1 cellular context compared by ENCODE assay signal in the genomic region with DNA sequence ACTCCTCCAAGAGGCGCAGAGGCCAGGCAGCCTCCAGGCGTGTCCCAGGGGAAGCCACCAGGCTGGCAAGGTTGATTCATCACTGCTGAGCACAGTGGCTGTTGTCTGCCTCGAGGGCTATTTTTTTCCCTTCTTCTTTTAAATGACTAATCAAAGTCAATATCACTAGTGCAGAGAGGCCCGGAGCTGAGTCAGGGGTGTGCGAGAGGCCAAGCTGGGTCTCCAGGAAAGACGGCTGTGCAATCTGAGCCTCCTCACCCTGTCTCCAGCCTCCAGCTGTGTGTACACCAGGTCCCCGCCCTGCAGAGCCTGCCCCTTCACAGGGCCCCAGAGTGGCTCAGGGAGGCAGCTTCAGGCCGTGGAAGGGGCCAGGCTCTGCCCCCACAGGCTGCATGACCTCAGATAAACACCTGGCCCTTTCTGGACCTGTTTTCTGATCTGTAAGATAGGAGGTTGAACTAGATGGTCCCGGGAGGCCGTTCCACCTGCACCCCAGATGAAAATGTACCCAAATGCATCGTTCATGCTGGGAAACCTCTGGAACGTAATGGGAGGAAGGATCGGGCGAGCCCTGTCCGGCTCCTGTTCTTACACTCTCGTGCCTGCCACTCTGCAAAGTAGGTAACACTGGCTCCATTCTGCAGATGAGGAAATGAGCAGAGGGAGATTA.
A peak's percentile ranks its signal among the peaks of the same experiment; 100 is the strongest.
TF ChIP-seq lines count a peak whose summit lies in the region.

No MANE protein-coding gene starts in this region.

TF ChIP-seq in K562, 482 proteins besides CTCF, POLR2A, EP300 and RAD21 (continued from another document and continues in another):
- TF ChIP-seq, protein P1, sequence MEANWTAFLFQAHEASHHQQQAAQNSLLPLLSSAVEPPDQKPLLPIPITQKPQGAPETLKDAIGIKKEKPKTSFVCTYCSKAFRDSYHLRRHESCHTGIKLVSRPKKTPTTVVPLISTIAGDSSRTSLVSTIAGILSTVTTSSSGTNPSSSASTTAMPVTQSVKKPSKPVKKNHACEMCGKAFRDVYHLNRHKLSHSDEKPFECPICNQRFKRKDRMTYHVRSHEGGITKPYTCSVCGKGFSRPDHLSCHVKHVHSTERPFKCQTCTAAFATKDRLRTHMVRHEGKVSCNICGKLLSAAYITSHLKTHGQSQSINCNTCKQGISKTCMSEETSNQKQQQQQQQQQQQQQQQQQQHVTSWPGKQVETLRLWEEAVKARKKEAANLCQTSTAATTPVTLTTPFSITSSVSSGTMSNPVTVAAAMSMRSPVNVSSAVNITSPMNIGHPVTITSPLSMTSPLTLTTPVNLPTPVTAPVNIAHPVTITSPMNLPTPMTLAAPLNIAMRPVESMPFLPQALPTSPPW (CRISPR knock-in tag; IDR thresholded peaks at IDR 0.05): peak; percentile 77
- TF ChIP-seq, protein P2, sequence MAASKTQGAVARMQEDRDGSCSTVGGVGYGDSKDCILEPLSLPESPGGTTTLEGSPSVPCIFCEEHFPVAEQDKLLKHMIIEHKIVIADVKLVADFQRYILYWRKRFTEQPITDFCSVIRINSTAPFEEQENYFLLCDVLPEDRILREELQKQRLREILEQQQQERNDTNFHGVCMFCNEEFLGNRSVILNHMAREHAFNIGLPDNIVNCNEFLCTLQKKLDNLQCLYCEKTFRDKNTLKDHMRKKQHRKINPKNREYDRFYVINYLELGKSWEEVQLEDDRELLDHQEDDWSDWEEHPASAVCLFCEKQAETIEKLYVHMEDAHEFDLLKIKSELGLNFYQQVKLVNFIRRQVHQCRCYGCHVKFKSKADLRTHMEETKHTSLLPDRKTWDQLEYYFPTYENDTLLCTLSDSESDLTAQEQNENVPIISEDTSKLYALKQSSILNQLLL (CRISPR knock-in tag; IDR thresholded peaks at IDR 0.05; ENCODE audit: borderline replicate concordance): no peak
- TF ChIP-seq EP400 (IDR thresholded peaks at IDR 0.05) (no peak; the same call in 1 of the 2 replicates), LCOR (CRISPR knock-in tag; IDR thresholded peaks at IDR 0.05) (0 out of 2 replicates have a peak, but pooled peaks have one; percentile 2), ZBTB8A (IDR thresholded peaks at IDR 0.05; ENCODE audit: partially characterized antibody) (no peak), GATAD2B (IDR thresholded peaks at IDR 0.05; ENCODE audit: borderline replicate concordance) (peak; percentile 67; the same call in 1 of the 2 replicates), MEF2D (tag; conservative IDR thresholded peaks at IDR 0.05; ENCODE audit: low read depth) (no peak), ZNF124 (CRISPR knock-in tag; IDR thresholded peaks at IDR 0.05) (no peak), TCF3 (CRISPR knock-in tag; IDR thresholded peaks at IDR 0.05) (peak; percentile 95), MYC (IDR thresholded peaks at IDR 0.05; ENCODE audit: low read depth, low read length) (peak; percentile 70), MYC (CRISPR knock-in tag; IDR thresholded peaks at IDR 0.05; ENCODE audit: borderline replicate concordance, low read depth) (no peak), ATF1 (CRISPR knock-in tag; IDR thresholded peaks at IDR 0.05) (no peak), ATF1 (tag; IDR thresholded peaks at IDR 0.05) (peak; percentile 38; the same call in 1 of the 2 replicates), KAT8 (IDR thresholded peaks at IDR 0.05; ENCODE audit: low read depth) (no peak), ZNF143 (CRISPR knock-in tag; IDR thresholded peaks at IDR 0.05) (no peak), PTTG1 (tag; IDR thresholded peaks at IDR 0.05; ENCODE audit: low read depth) (no peak), ZNF175 (CRISPR knock-in tag; IDR thresholded peaks at IDR 0.05; ENCODE audit: low read depth) (0 out of 2 replicates have a peak, but pooled peaks have one; percentile 45), IRF2 (CRISPR knock-in tag; IDR thresholded peaks at IDR 0.05) (no peak), RBM14 (IDR thresholded peaks at IDR 0.05; ENCODE audit: borderline replicate concordance, insufficient read depth, low read depth, low read length) (no peak), ZNF57 (CRISPR knock-in tag; IDR thresholded peaks at IDR 0.05) (no peak), SPI1 (IDR thresholded peaks at IDR 0.05; ENCODE audit: borderline replicate concordance, low read depth, low read length) (no peak), GTF2E2 (tag; IDR thresholded peaks at IDR 0.05) (no peak), NCOA2 (IDR thresholded peaks at IDR 0.05; ENCODE audit: partially characterized antibody in 2 of 2) (no peak), CBX1 (IDR thresholded peaks at IDR 0.05; ENCODE audit: low read depth) (no peak), SMARCE1 (IDR thresholded peaks at IDR 0.05) (peak; percentile 87), NR1H2 (CRISPR knock-in tag; IDR thresholded peaks at IDR 0.05) (no peak), MAFK (IDR thresholded peaks at IDR 0.05; ENCODE audit: low read length) (peak; percentile 74), EHMT2 (IDR thresholded peaks at IDR 0.05) (no peak), FOXJ2 (tag; IDR thresholded peaks at IDR 0.05) (peak; percentile 51; the same call in 1 of the 2 replicates), GABPA (tag; conservative IDR thresholded peaks at IDR 0.05; ENCODE audit: low read depth) (no peak), ZNF354B (CRISPR knock-in tag; IDR thresholded peaks at IDR 0.05) (no peak), KLF16 (IDR thresholded peaks at IDR 0.05) (peak; percentile 94), KAT7 (CRISPR knock-in tag; IDR thresholded peaks at IDR 0.05; ENCODE audit: borderline replicate concordance) (no peak), NBN (IDR thresholded peaks at IDR 0.05; ENCODE audit: low read depth) (peak; percentile 50; the same call in 1 of the 2 replicates), RBM17 (IDR thresholded peaks at IDR 0.05; ENCODE audit: borderline replicate concordance, low read depth, low read length) (no peak)
- TF ChIP-seq, protein P3, sequence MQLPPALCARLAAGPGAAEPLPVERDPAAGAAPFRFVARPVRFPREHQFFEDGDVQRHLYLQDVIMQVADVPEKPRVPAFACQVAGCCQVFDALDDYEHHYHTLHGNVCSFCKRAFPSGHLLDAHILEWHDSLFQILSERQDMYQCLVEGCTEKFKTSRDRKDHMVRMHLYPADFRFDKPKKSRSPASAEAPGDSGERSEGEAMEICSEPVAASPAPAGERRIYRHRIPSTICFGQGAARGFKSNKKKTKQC (CRISPR knock-in tag; IDR thresholded peaks at IDR 0.05): no peak
- TF ChIP-seq, protein P4, sequence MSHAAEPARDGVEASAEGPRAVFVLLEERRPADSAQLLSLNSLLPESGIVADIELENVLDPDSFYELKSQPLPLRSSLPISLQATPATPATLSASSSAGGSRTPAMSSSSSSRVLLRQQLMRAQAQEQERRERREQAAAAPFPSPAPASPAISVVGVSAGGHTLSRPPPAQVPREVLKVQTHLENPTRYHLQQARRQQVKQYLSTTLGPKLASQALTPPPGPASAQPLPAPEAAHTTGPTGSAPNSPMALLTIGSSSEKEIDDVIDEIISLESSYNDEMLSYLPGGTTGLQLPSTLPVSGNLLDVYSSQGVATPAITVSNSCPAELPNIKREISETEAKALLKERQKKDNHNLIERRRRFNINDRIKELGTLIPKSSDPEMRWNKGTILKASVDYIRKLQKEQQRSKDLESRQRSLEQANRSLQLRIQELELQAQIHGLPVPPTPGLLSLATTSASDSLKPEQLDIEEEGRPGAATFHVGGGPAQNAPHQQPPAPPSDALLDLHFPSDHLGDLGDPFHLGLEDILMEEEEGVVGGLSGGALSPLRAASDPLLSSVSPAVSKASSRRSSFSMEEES (CRISPR knock-in tag; IDR thresholded peaks at IDR 0.05): no peak
- TF ChIP-seq, protein P5, sequence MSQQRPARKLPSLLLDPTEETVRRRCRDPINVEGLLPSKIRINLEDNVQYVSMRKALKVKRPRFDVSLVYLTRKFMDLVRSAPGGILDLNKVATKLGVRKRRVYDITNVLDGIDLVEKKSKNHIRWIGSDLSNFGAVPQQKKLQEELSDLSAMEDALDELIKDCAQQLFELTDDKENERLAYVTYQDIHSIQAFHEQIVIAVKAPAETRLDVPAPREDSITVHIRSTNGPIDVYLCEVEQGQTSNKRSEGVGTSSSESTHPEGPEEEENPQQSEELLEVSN (IDR thresholded peaks at IDR 0.05; ENCODE audit: borderline replicate concordance in 1 of 2, extremely low read depth in 1 of 2, insufficient read depth in 1 of 2, insufficient read length in 1 of 2, low read depth in 1 of 2, low read length in 1 of 2, poor library complexity in 1 of 2, severe bottlenecking in 1 of 2): no peak
- TF ChIP-seq, protein P6, sequence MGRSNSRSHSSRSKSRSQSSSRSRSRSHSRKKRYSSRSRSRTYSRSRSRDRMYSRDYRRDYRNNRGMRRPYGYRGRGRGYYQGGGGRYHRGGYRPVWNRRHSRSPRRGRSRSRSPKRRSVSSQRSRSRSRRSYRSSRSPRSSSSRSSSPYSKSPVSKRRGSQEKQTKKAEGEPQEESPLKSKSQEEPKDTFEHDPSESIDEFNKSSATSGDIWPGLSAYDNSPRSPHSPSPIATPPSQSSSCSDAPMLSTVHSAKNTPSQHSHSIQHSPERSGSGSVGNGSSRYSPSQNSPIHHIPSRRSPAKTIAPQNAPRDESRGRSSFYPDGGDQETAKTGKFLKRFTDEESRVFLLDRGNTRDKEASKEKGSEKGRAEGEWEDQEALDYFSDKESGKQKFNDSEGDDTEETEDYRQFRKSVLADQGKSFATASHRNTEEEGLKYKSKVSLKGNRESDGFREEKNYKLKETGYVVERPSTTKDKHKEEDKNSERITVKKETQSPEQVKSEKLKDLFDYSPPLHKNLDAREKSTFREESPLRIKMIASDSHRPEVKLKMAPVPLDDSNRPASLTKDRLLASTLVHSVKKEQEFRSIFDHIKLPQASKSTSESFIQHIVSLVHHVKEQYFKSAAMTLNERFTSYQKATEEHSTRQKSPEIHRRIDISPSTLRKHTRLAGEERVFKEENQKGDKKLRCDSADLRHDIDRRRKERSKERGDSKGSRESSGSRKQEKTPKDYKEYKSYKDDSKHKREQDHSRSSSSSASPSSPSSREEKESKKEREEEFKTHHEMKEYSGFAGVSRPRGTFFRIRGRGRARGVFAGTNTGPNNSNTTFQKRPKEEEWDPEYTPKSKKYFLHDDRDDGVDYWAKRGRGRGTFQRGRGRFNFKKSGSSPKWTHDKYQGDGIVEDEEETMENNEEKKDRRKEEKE (IDR thresholded peaks at IDR 0.05; ENCODE audit: borderline replicate concordance in 1 of 2, control insufficient read depth in 1 of 2, low read depth in 2 of 2, low read length in 1 of 2): 0 out of 4 replicates have a peak, but pooled peaks of 1 of the 2 experiments have one; percentile 48
- TF ChIP-seq, protein P7, sequence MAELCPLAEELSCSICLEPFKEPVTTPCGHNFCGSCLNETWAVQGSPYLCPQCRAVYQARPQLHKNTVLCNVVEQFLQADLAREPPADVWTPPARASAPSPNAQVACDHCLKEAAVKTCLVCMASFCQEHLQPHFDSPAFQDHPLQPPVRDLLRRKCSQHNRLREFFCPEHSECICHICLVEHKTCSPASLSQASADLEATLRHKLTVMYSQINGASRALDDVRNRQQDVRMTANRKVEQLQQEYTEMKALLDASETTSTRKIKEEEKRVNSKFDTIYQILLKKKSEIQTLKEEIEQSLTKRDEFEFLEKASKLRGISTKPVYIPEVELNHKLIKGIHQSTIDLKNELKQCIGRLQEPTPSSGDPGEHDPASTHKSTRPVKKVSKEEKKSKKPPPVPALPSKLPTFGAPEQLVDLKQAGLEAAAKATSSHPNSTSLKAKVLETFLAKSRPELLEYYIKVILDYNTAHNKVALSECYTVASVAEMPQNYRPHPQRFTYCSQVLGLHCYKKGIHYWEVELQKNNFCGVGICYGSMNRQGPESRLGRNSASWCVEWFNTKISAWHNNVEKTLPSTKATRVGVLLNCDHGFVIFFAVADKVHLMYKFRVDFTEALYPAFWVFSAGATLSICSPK (IDR thresholded peaks at IDR 0.05; ENCODE audit: borderline replicate concordance): no peak
- TF ChIP-seq, protein P8, sequence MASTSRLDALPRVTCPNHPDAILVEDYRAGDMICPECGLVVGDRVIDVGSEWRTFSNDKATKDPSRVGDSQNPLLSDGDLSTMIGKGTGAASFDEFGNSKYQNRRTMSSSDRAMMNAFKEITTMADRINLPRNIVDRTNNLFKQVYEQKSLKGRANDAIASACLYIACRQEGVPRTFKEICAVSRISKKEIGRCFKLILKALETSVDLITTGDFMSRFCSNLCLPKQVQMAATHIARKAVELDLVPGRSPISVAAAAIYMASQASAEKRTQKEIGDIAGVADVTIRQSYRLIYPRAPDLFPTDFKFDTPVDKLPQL (IDR thresholded peaks at IDR 0.05; ENCODE audit: extremely low read depth, insufficient read length): no peak
- TF ChIP-seq, protein P9, sequence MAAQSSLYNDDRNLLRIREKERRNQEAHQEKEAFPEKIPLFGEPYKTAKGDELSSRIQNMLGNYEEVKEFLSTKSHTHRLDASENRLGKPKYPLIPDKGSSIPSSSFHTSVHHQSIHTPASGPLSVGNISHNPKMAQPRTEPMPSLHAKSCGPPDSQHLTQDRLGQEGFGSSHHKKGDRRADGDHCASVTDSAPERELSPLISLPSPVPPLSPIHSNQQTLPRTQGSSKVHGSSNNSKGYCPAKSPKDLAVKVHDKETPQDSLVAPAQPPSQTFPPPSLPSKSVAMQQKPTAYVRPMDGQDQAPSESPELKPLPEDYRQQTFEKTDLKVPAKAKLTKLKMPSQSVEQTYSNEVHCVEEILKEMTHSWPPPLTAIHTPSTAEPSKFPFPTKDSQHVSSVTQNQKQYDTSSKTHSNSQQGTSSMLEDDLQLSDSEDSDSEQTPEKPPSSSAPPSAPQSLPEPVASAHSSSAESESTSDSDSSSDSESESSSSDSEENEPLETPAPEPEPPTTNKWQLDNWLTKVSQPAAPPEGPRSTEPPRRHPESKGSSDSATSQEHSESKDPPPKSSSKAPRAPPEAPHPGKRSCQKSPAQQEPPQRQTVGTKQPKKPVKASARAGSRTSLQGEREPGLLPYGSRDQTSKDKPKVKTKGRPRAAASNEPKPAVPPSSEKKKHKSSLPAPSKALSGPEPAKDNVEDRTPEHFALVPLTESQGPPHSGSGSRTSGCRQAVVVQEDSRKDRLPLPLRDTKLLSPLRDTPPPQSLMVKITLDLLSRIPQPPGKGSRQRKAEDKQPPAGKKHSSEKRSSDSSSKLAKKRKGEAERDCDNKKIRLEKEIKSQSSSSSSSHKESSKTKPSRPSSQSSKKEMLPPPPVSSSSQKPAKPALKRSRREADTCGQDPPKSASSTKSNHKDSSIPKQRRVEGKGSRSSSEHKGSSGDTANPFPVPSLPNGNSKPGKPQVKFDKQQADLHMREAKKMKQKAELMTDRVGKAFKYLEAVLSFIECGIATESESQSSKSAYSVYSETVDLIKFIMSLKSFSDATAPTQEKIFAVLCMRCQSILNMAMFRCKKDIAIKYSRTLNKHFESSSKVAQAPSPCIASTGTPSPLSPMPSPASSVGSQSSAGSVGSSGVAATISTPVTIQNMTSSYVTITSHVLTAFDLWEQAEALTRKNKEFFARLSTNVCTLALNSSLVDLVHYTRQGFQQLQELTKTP (IDR thresholded peaks at IDR 0.05; ENCODE audit: low read depth in 1 of 2, partially characterized antibody in 2 of 2): peak in 1 of 2 experiments; percentile 51
- TF ChIP-seq, protein P10, sequence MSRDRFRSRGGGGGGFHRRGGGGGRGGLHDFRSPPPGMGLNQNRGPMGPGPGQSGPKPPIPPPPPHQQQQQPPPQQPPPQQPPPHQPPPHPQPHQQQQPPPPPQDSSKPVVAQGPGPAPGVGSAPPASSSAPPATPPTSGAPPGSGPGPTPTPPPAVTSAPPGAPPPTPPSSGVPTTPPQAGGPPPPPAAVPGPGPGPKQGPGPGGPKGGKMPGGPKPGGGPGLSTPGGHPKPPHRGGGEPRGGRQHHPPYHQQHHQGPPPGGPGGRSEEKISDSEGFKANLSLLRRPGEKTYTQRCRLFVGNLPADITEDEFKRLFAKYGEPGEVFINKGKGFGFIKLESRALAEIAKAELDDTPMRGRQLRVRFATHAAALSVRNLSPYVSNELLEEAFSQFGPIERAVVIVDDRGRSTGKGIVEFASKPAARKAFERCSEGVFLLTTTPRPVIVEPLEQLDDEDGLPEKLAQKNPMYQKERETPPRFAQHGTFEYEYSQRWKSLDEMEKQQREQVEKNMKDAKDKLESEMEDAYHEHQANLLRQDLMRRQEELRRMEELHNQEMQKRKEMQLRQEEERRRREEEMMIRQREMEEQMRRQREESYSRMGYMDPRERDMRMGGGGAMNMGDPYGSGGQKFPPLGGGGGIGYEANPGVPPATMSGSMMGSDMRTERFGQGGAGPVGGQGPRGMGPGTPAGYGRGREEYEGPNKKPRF (IDR thresholded peaks at IDR 0.05; ENCODE audit: low read depth, low read length): no peak
